Comparison of ENCODE assay signal across 9 cellular contexts in genomic region chr14:61889914-61890351, GRCh38.
DNase-seq lines count a peak whose midpoint lies in the region; ATAC-seq and TF ChIP-seq lines count a peak whose summit lies in the region.
"Had no signal": no experiment of that assay in that cellular context is flagged by ENCODE, and none has a peak within 500 bp of the region (broad histone marks: within the 10 kb centered on the region; RNA-seq: fewer than 3 reads in every experiment).

No MANE protein-coding gene starts in this region.

- no peaks in the 10 kb centered on the region for H3F3A ChIP-seq in GM23338 (replicated peaks; ENCODE audit: low read depth)

- no peak; the same call in 2 of the 3 replicates for ATAC-seq in GM23338

- H3K4me1 Mint-ChIP-seq in GM23338 = peaks cover 29% of the 10 kb centered on the region
- H3K4me1 Mint-ChIP-seq in endothelial cell (ENCODE audit: unreplicated experiment) = peaks cover 11% of the 10 kb centered on the region
- H3K4me1 Mint-ChIP-seq in Caco-2 (ENCODE audit: low read depth, unreplicated experiment) = no peaks in the 10 kb centered on the region

- H3K36me3 Mint-ChIP-seq in GM23338 (ENCODE audit: low read depth) = no peaks in the 10 kb centered on the region
- no peaks in the 10 kb centered on the region for H3K36me3 Mint-ChIP-seq in endothelial cell (ENCODE audit: low read depth, unreplicated experiment)
- H3K36me3 Mint-ChIP-seq in Caco-2 (ENCODE audit: insufficient read depth, unreplicated experiment) = no peaks in the 10 kb centered on the region

- intact Hi-C loops in Caco-2 (cut with micrococcal nuclease; ENCODE audit: unreplicated experiment) = no loop called here

- DNase-seq in GM13977 (ENCODE audit: low spot score) (peak; percentile 62), GM23338 (ENCODE audit: low spot score) (peak; percentile 30), NB4 (ENCODE audit: low read depth) (peak; percentile 24), endothelial cell (ENCODE audit: low spot score) (no peak), iPS-NIHi7 (ENCODE audit: extremely low spot score) (no peak), cerebellar cortex (ENCODE audit: low spot score) (no peak), islet precursor cell (no peak), Caco-2 (no peak)

- BruUV-seq in Caco-2 (replicated peaks; lab: Mats Ljungman, UMichigan) = no TSS peak

- H3K9me3 ChIP-seq in Caco-2 = no peaks in the 10 kb centered on the region

- H3K9me3 Mint-ChIP-seq in GM23338 (no peaks in the 10 kb centered on the region), endothelial cell (ENCODE audit: unreplicated experiment) (no peaks in the 10 kb centered on the region), Caco-2 (ENCODE audit: unreplicated experiment) (no peaks in the 10 kb centered on the region)

- no peaks in the 10 kb centered on the region for H3K36me3 ChIP-seq in GM23338 (ENCODE audit: insufficient read depth)
- H3K36me3 ChIP-seq in Caco-2 (ENCODE audit: control insufficient read depth, insufficient read depth, low read length) = no peaks in the 10 kb centered on the region

- H3K4me3 Mint-ChIP-seq in GM23338 (no peak overlapping the region), endothelial cell (ENCODE audit: unreplicated experiment) (no peak overlapping the region), Caco-2 (ENCODE audit: unreplicated experiment) (no peak overlapping the region)

- H3K27me3 ChIP-seq in GM23338 (ENCODE audit: insufficient read depth) = no peaks in the 10 kb centered on the region
- no peaks in the 10 kb centered on the region for H3K27me3 ChIP-seq in Caco-2 (replicated peaks; ENCODE audit: control insufficient read depth, insufficient read depth, low read length)

- H3K4me2 ChIP-seq in GM23338 = no peak overlapping the region

- H3K4me1 ChIP-seq in GM23338 (ENCODE audit: insufficient read depth) (peaks cover 39% of the 10 kb centered on the region), Caco-2 (no peaks in the 10 kb centered on the region)

- H3K9me2 ChIP-seq in GM23338 (ENCODE audit: insufficient read depth) = no peaks in the 10 kb centered on the region

- H2AFZ ChIP-seq in GM23338 = peak overlapping the region; percentile 80; the same call in 1 of the 2 replicates

- H3K27ac Mint-ChIP-seq in GM23338 = no peak overlapping the region
- peak overlapping the region; percentile 7 for H3K27ac Mint-ChIP-seq in endothelial cell (ENCODE audit: unreplicated experiment)
- no peak overlapping the region for H3K27ac Mint-ChIP-seq in Caco-2 (ENCODE audit: unreplicated experiment)

- no peak overlapping the region for H3K27ac ChIP-seq in GM23338 (ENCODE audit: low read depth)

- TF ChIP-seq CTCF in GM13977 (IDR thresholded peaks at IDR 0.05; ENCODE audit: extremely low read depth, insufficient read depth, missing control alignments) = no peak
- peak; percentile 4 to 28; a peak in 2 of 4 replicates for TF ChIP-seq CTCF in GM23338 (conservative IDR thresholded peaks at IDR 0.05; ENCODE audit: low read depth in 2 of 2)
- no peak for TF ChIP-seq CTCF in NB4 (IDR thresholded peaks at IDR 0.05; ENCODE audit: low read depth, low read length)
- peak; percentile 28 for TF ChIP-seq CTCF in endothelial cell (IDR thresholded peaks at IDR 0.05; ENCODE audit: unreplicated experiment)
- TF ChIP-seq CTCF in Caco-2 (IDR thresholded peaks at IDR 0.05; ENCODE audit: insufficient read depth in 1 of 2, low read depth in 1 of 2, low read length in 1 of 2, severe bottlenecking in 1 of 2, unreplicated experiment in 1 of 2) = no peak

- H4K20me1 ChIP-seq in GM23338 (replicated peaks; ENCODE audit: insufficient read depth) = no peaks in the 10 kb centered on the region

- H3K4me3 ChIP-seq in GM23338 (no peak overlapping the region), NB4 (ENCODE audit: low read depth, low read length) (no peak overlapping the region), Caco-2 (ENCODE audit: low read depth, low read length) (no peak overlapping the region)
- H3K4me3 ChIP-seq: skin epidermis had no signal

- H3K27me3 Mint-ChIP-seq in GM23338 (ENCODE audit: insufficient read depth, low read depth, poor library complexity) (peaks cover 2% of the 10 kb centered on the region), endothelial cell (ENCODE audit: unreplicated experiment) (peaks cover 4% of the 10 kb centered on the region), Caco-2 (ENCODE audit: insufficient read depth, unreplicated experiment) (peaks cover 12% of the 10 kb centered on the region)

- in situ Hi-C loops in GM13977 (cut with MboI; ENCODE audit: low pct_unique_long_range_greater_than_20kb, low sequenced_read_pairs, unreplicated experiment) = no loop called here

- POLR2A ChIA-PET in Caco-2 (lab: Charles Lee) = no interaction called here

- no peak for TF ChIP-seq POLR2A in NB4 (IDR thresholded peaks at IDR 0.05; ENCODE audit: extremely low read depth, insufficient read length)

- no peaks in the 10 kb centered on the region for H3K79me2 ChIP-seq in GM23338 (replicated peaks; ENCODE audit: insufficient read depth)

- CTCF ChIA-PET in Caco-2 (lab: Charles Lee) = no interaction called here

TF ChIP-seq in GM23338, 12 proteins besides CTCF, POLR2A, EP300 and RAD21:
- TF ChIP-seq NANOG (IDR thresholded peaks at IDR 0.05; ENCODE audit: borderline replicate concordance) (no peak), STAT1 (IDR thresholded peaks at IDR 0.05; ENCODE audit: unreplicated experiment) (no peak), EZH2 (IDR thresholded peaks at IDR 0.05; ENCODE audit: low read depth, unreplicated experiment) (no peak)

Comparison
In these comparisons a context has a peak if more than half of its experiments do, and no peak if none do; other contexts are left out.
1. DNase-seq: peak in GM13977 (single experiment), GM23338 (single experiment) and NB4 (single experiment); none in endothelial cell (single experiment), iPS-NIHi7 (single experiment), cerebellar cortex (single experiment), islet precursor cell (single experiment) and Caco-2 (0 of 2).
2. CTCF ChIP-seq: peak in GM23338 (2 of 2) and endothelial cell (single experiment); none in GM13977 (single experiment), NB4 (single experiment) and Caco-2 (0 of 2).